ENCODE assay signal across 9 cellular contexts in genomic region chr14:71931492-71932228, GRCh38. TPM values are rescaled to one million over a fixed set of nuclear protein-coding genes. Genes with fewer than 3 reads are reported as not detected.
A peak's percentile ranks its signal among the peaks of the same experiment; 100 is the strongest.
DNase-seq lines count a peak whose midpoint lies in the region; ATAC-seq, FAIRE-seq and TF ChIP-seq lines count a peak whose summit lies in the region.
"Had no signal": no experiment of that assay in that cellular context is flagged by ENCODE, and none has a peak within 500 bp of the region (broad histone marks: within the 10 kb centered on the region; RNA-seq: fewer than 3 reads in every experiment).

No MANE protein-coding gene starts in this region.

- H4K91ac ChIP-seq in mesenchymal stem cell (ENCODE audit: low read length), result no peak overlapping the region

- no peak overlapping the region for H3K18ac ChIP-seq in mesenchymal stem cell (ENCODE audit: low read depth in 1 of 2, low read length in 2 of 2)

- H3K4me1 ChIP-seq in astrocyte (ENCODE audit: insufficient read depth, low read length) (no peaks in the 10 kb centered on the region), mesenchymal stem cell (ENCODE audit: control insufficient read depth, insufficient read depth, low read depth, low read length) (peaks cover 9% of the 10 kb centered on the region), aorta (ENCODE audit: control insufficient read depth in 1 of 2, insufficient read depth in 2 of 2, low read length in 2 of 2) (no peaks in the 10 kb centered on the region)

- H3K36me3 ChIP-seq in astrocyte (ENCODE audit: insufficient read depth, low read length) (no peaks in the 10 kb centered on the region), mesenchymal stem cell (ENCODE audit: control insufficient read depth in 1 of 2, insufficient read depth in 2 of 2, low read depth in 1 of 2, low read length in 2 of 2) (no peaks in the 10 kb centered on the region), aorta (ENCODE audit: control insufficient read depth in 1 of 2, insufficient read depth in 2 of 2, low read length in 1 of 2) (no peaks in the 10 kb centered on the region)

- ATAC-seq in aorta (ENCODE audit: low FRiP score), result no peak
- ATAC-seq in HG03045 (IDR thresholded peaks at IDR 0.05; ENCODE audit: unreplicated experiment), result no peak
- ATAC-seq: K562 had no signal

- no peaks in the 10 kb centered on the region for H3K9me3 Mint-ChIP-seq in astrocyte (ENCODE audit: unreplicated experiment)

- 13% methylated on average over 34 of the region's 36 CpGs for WGBS in mesenchymal stem cell
- 11 to 12% methylated on average over 36 of the region's 36 CpGs for WGBS in aorta, 2 donors

- H3K4me3 Mint-ChIP-seq in astrocyte (ENCODE audit: unreplicated experiment), result peak overlapping the region; percentile 11

- no peaks in the 10 kb centered on the region for H3K79me2 ChIP-seq in astrocyte (ENCODE audit: insufficient read depth, low read length)

- no peak for FAIRE-seq in astrocyte (lab: Jason Lieb, UNC)
- FAIRE-seq: K562 had no signal

- no peaks in the 10 kb centered on the region for H3K36me3 Mint-ChIP-seq in astrocyte (ENCODE audit: low read depth, unreplicated experiment)

- H3K4me1 Mint-ChIP-seq in astrocyte (ENCODE audit: low read depth, unreplicated experiment), result peaks cover 4% of the 10 kb centered on the region

- no peak overlapping the region for H2BK12ac ChIP-seq in mesenchymal stem cell (ENCODE audit: low read length in 2 of 2)

- no peak overlapping the region for H3K9ac ChIP-seq in astrocyte (ENCODE audit: low read length)
- no peak overlapping the region for H3K9ac ChIP-seq in mesenchymal stem cell (ENCODE audit: low read length)

- DNase-seq in stimulated activated CD4-positive, alpha-beta T cell treated with anti-CD3 and anti-CD28 coated beads, Interleukin-15, amount 100 ng/mL, for 24 hours, result peak; percentile 22
- DNase-seq in stimulated activated CD4-positive, alpha-beta T cell treated with anti-CD3 and anti-CD28 coated beads, Interleukin-12 subunit alpha, Interleukin-12 subunit beta, amount 100 ng/mL, for 4 hours, result no peak
- DNase-seq in astrocyte (ENCODE audit: low read depth) (no peak), mesenchymal stem cell (no peak), aorta (no peak), foreskin melanocyte (no peak)
- no peak for DNase-seq in NK-92 treated with Interleukin-12 subunit alpha and Interleukin-12 subunit beta, amount 100 ng/mL, for 24 hours (lab: John Stamatoyannopoulos, UW)

- H2BK120ac ChIP-seq in mesenchymal stem cell (ENCODE audit: low read depth, low read length), result no peak overlapping the region

- no peak overlapping the region for H3K4ac ChIP-seq in mesenchymal stem cell (ENCODE audit: low read depth in 1 of 2, low read length in 2 of 2)

- no peak for TF ChIP-seq CTCF in astrocyte (IDR thresholded peaks at IDR 0.05; ENCODE audit: insufficient read depth, low read depth, low read length)

- H2AFZ ChIP-seq in astrocyte (ENCODE audit: low read depth, low read length), result no peak overlapping the region
- H2AFZ ChIP-seq in mesenchymal stem cell (ENCODE audit: low read depth, low read length), result no peak overlapping the region

- H3K9me3 ChIP-seq in astrocyte (ENCODE audit: insufficient read depth, low read depth, low read length), result no peaks in the 10 kb centered on the region
- H3K9me3 ChIP-seq in mesenchymal stem cell (ENCODE audit: control insufficient read depth, low read length), result no peaks in the 10 kb centered on the region
- H3K9me3 ChIP-seq in aorta (ENCODE audit: control insufficient read depth, low read length), result no peaks in the 10 kb centered on the region

- H2AK5ac ChIP-seq in mesenchymal stem cell (ENCODE audit: low read length, severe bottlenecking), result no peak overlapping the region

- no peak overlapping the region for H3K14ac ChIP-seq in mesenchymal stem cell (ENCODE audit: low read length in 2 of 2)

- H3K27ac Mint-ChIP-seq in astrocyte (ENCODE audit: unreplicated experiment), result no peak overlapping the region

- H2BK15ac ChIP-seq in mesenchymal stem cell (ENCODE audit: low read depth, poor library complexity, severe bottlenecking), result no peak overlapping the region

- H3K27ac ChIP-seq in astrocyte (ENCODE audit: low read depth, low read length), result no peak overlapping the region
- no peak overlapping the region for H3K27ac ChIP-seq in mesenchymal stem cell (ENCODE audit: low read length, poor library complexity, severe bottlenecking)
- H3K27ac ChIP-seq in aorta (ENCODE audit: low read depth in 1 of 2, low read length in 2 of 2), result no peak overlapping the region

- no peak overlapping the region for H3K4me3 ChIP-seq in astrocyte (ENCODE audit: insufficient read depth, low read depth, low read length)
- H3K4me3 ChIP-seq in mesenchymal stem cell (ENCODE audit: insufficient read depth in 1 of 2, low read depth in 1 of 2, low read length in 2 of 2), result no peak overlapping the region
- peak overlapping the region; percentile 18 to 38 for H3K4me3 ChIP-seq in aorta (ENCODE audit: low read length in 2 of 2)
- H3K4me3 ChIP-seq: K562 had no signal

- H3K4me2 ChIP-seq in astrocyte (ENCODE audit: low read length) (peak overlapping the region; percentile 73), mesenchymal stem cell (ENCODE audit: low read length, poor library complexity, severe bottlenecking) (peak overlapping the region; percentile 69)

- no peaks in the 10 kb centered on the region for H4K20me1 ChIP-seq in astrocyte (ENCODE audit: insufficient read depth, low read length)

- H3K27me3 ChIP-seq in astrocyte (ENCODE audit: insufficient read depth, low read length) (peaks cover 34% of the 10 kb centered on the region), mesenchymal stem cell (ENCODE audit: control insufficient read depth in 1 of 2, insufficient read depth in 1 of 2, low read length in 2 of 2) (peaks cover 33 to 35% of the 10 kb centered on the region in 2 experiments), aorta (ENCODE audit: control insufficient read depth in 1 of 2, insufficient read depth in 2 of 2, low read length in 1 of 2) (no peaks in the 10 kb centered on the region)

- no peak overlapping the region for H2BK5ac ChIP-seq in mesenchymal stem cell (ENCODE audit: low read depth, low read length, poor library complexity, severe bottlenecking)

- peaks cover 37% of the 10 kb centered on the region for H3K27me3 Mint-ChIP-seq in astrocyte (ENCODE audit: low read depth, unreplicated experiment)

- intact Hi-C loops in aorta (cut with DNase I), result loop anchor here in 1 of 2 donors (10.0 kb wide), 1 partner anchor 363 kb away; no protein-coding TSS in a partner anchor

- no peak overlapping the region for H3K23ac ChIP-seq in mesenchymal stem cell (ENCODE audit: low read length in 2 of 2)

- H4K8ac ChIP-seq in mesenchymal stem cell (ENCODE audit: low read length), result no peak overlapping the region

- H3K79me1 ChIP-seq in mesenchymal stem cell (replicated peaks; ENCODE audit: low read length, poor library complexity, severe bottlenecking), result no peaks in the 10 kb centered on the region

RNA-seq across cellular contexts. Expression of gene RGS6, which starts 0.6 kb away (rescaled TPM):
- total RNA-seq in astrocyte (0.34 TPM in 1 of 2 replicates, not detected in the other), aorta (1 to 10 TPM; 1.8 to 2.0 TPM)
- polyA plus RNA-seq in mesenchymal stem cell (2013, experiment 1 of 2), result 0.08 TPM
- polyA plus RNA-seq in mesenchymal stem cell (2013, experiment 2 of 2), result 0.03 TPM
- polyA plus RNA-seq in aorta, result under 1 TPM in 1 of 2 donors, not detected in 1; 0.05 TPM
- total RNA-seq: K562 had no signal
- polyA plus RNA-seq: K562 had no signal

Comparison
In these comparisons a context has a peak if more than half of its experiments do, and no peak if none do; other contexts are left out.
1. H3K4me3 ChIP-seq: peak in aorta (2 of 2); none in astrocyte (single experiment) and mesenchymal stem cell (0 of 2).